In genomic region chr12:32181498-32182175, GRCh38 we compare ENCODE assay signal across 17 cellular contexts.
DNase-seq lines count a peak whose midpoint lies in the region; ATAC-seq and TF ChIP-seq lines count a peak whose summit lies in the region.
"Had no signal": no experiment of that assay in that cellular context is flagged by ENCODE, and none has a peak within 500 bp of the region (broad histone marks: within the 10 kb centered on the region; RNA-seq: fewer than 3 reads in every experiment).

No MANE protein-coding gene starts in this region.

- H3F3A ChIP-seq in PC-9 (ENCODE audit: insufficient read depth, low read depth): peaks cover 3% of the 10 kb centered on the region; the same call in 1 of the 2 replicates

- POLR2A ChIA-PET in CD8-positive, alpha-beta T cell (lab: Charles Lee): no interaction called here
- POLR2A ChIA-PET in PC-9 (lab: Charles Lee; ENCODE audit: unreplicated experiment): interaction anchor here (0.5 kb wide), 1 partner anchor 43 kb away, joined by 3 read pairs; no protein-coding TSS in a partner anchor
- POLR2A ChIA-PET in CD8-positive, alpha-beta memory T cell (lab: Charles Lee): no interaction called here

- DNase-seq in BE2C: peak; percentile 39
- DNase-seq in H9: no peak
- peak; percentile 93 for DNase-seq in NCI-H69 (lab: John Stamatoyannopoulos, UW)
- DNase-seq in fibroblast of villous mesenchyme (ENCODE audit: low read depth): peak; percentile 85
- DNase-seq in D341Med (ENCODE audit: low spot score): no peak
- DNase-seq in CD8-positive, alpha-beta T cell: no peak
- no peak for DNase-seq in PC-9
- DNase-seq in CD8-positive, alpha-beta memory T cell: no peak
- DNase-seq: activated CD4-positive, alpha-beta memory T cell treated with anti-CD3 and anti-CD28 coated beads, Interleukin-2, amount 10 ng/mL, durations not matched to agents 7 days and 5 days; activated T-cell treated with anti-CD3 and anti-CD28 coated beads, Interleukin-2, amount 50 U/mL, for 72 hours; brain microvascular endothelial cell; dermis blood vessel endothelial cell; NCI-H774; ovary; stimulated activated CD4-positive, alpha-beta T cell treated with anti-CD3 and anti-CD28 coated beads, Interleukin-2, amount 100 ng/mL, for 48 hours had no signal

- no peaks in the 10 kb centered on the region for H3K9me3 Mint-ChIP-seq in H9
- H3K9me3 Mint-ChIP-seq in CD8-positive, alpha-beta T cell: no peaks in the 10 kb centered on the region
- H3K9me3 Mint-ChIP-seq in CD8-positive, alpha-beta memory T cell: no peaks in the 10 kb centered on the region
- H3K9me3 Mint-ChIP-seq: activated CD4-positive, alpha-beta memory T cell treated with anti-CD3 and anti-CD28 coated beads, Interleukin-2, amount 10 ng/mL, durations not matched to agents 7 days and 5 days; activated T-cell treated with anti-CD3 and anti-CD28 coated beads, Interleukin-2, amount 50 U/mL, for 72 hours had no signal

- H3K14ac ChIP-seq in H9 (ENCODE audit: insufficient read depth, low read length): no peak overlapping the region

- H3K36me3 ChIP-seq in BE2C (peaks cover 2% of the 10 kb centered on the region; the same call in 1 of the 2 replicates), PC-9 (ENCODE audit: low read depth) (no peaks in the 10 kb centered on the region)
- H3K36me3 ChIP-seq in CD8-positive, alpha-beta T cell (ENCODE audit: insufficient read depth, low read length): no peaks in the 10 kb centered on the region
- H3K36me3 ChIP-seq in CD8-positive, alpha-beta memory T cell (ENCODE audit: insufficient read depth, low read length): no peaks in the 10 kb centered on the region
- H3K36me3 ChIP-seq: brain microvascular endothelial cell, ovary had no signal

- H2AFZ ChIP-seq in H9 (ENCODE audit: low read length) (no peak overlapping the region), PC-9 (no peak overlapping the region)

- no peaks in the 10 kb centered on the region for H3K27me3 ChIP-seq in BE2C
- H3K27me3 ChIP-seq in H9 (ENCODE audit: insufficient read depth, low read length): no peaks in the 10 kb centered on the region
- no peaks in the 10 kb centered on the region for H3K27me3 ChIP-seq in CD8-positive, alpha-beta T cell (ENCODE audit: insufficient read depth, low read length)
- H3K27me3 ChIP-seq in PC-9 (ENCODE audit: insufficient read depth, low read depth): no peaks in the 10 kb centered on the region
- H3K27me3 ChIP-seq in CD8-positive, alpha-beta memory T cell (ENCODE audit: insufficient read depth, low read length, poor library complexity, severe bottlenecking): no peaks in the 10 kb centered on the region
- H3K27me3 ChIP-seq: brain microvascular endothelial cell, ovary had no signal

- H3K4me3 Mint-ChIP-seq in H9: no peak overlapping the region
- H3K4me3 Mint-ChIP-seq in CD8-positive, alpha-beta T cell: no peak overlapping the region
- H3K4me3 Mint-ChIP-seq in CD8-positive, alpha-beta memory T cell: no peak overlapping the region
- H3K4me3 Mint-ChIP-seq: activated CD4-positive, alpha-beta memory T cell treated with anti-CD3 and anti-CD28 coated beads, Interleukin-2, amount 10 ng/mL, durations not matched to agents 7 days and 5 days; activated naive CD8-positive, alpha-beta T cell; activated T-cell treated with anti-CD3 and anti-CD28 coated beads, Interleukin-2, amount 50 U/mL, for 72 hours had no signal

- H3K23me2 ChIP-seq in H9 (ENCODE audit: insufficient read length, low read depth, low read length, poor library complexity, severe bottlenecking): no peaks in the 10 kb centered on the region

- H2BK120ac ChIP-seq in H9 (ENCODE audit: low read depth, low read length, poor library complexity, severe bottlenecking): no peak overlapping the region

- H3K9me3 ChIP-seq in BE2C (no peaks in the 10 kb centered on the region), H9 (ENCODE audit: control insufficient read depth, low read depth, low read length) (no peaks in the 10 kb centered on the region), PC-9 (ENCODE audit: insufficient read depth, low read depth) (no peaks in the 10 kb centered on the region)
- H3K9me3 ChIP-seq in CD8-positive, alpha-beta T cell (ENCODE audit: low read length): no peaks in the 10 kb centered on the region
- H3K9me3 ChIP-seq in CD8-positive, alpha-beta memory T cell (ENCODE audit: low read length): no peaks in the 10 kb centered on the region
- H3K9me3 ChIP-seq: HAP-1, ovary had no signal

- no peak overlapping the region for H3K56ac ChIP-seq in H9 (ENCODE audit: insufficient read length, low read depth, low read length)

- no peak overlapping the region for H2AK5ac ChIP-seq in H9 (ENCODE audit: insufficient read length, low read length)

- H2BK12ac ChIP-seq in H9 (ENCODE audit: insufficient read length, low read depth, low read length): peak overlapping the region; percentile 82

- no CpG with 5 or more reads among the region's 1 CpG for WGBS in H9 (ENCODE audit: extremely low coverage, insufficient read length, low lambda C conversion rate)

- intact Hi-C loops in CD8-positive, alpha-beta T cell (cut with DNase I, micrococcal nuclease): no loop called here
- intact Hi-C loops in PC-9 (cut with micrococcal nuclease; ENCODE audit: unreplicated experiment): no loop called here

- H3K23ac ChIP-seq in H9 (ENCODE audit: insufficient read length, low read depth, low read length): no peak overlapping the region

- H3K18ac ChIP-seq in H9 (ENCODE audit: insufficient read length, low read depth, low read length): no peak overlapping the region

- no peaks in the 10 kb centered on the region for H3K9me2 ChIP-seq in PC-9 (ENCODE audit: insufficient read depth)

- H4K20me1 ChIP-seq in H9 (ENCODE audit: control insufficient read depth, insufficient read depth, insufficient read length) (no peaks in the 10 kb centered on the region), PC-9 (ENCODE audit: insufficient read depth) (no peaks in the 10 kb centered on the region)

- H3K4me1 ChIP-seq in BE2C (peaks cover 12% of the 10 kb centered on the region), H9 (ENCODE audit: insufficient read depth, low read length) (0 out of 2 replicates have a peak, but pooled peaks cover 4% of the 10 kb centered on the region), PC-9 (replicated peaks; ENCODE audit: insufficient read depth) (no peaks in the 10 kb centered on the region)
- H3K4me1 ChIP-seq in CD8-positive, alpha-beta T cell (ENCODE audit: insufficient read depth, low read length): no peaks in the 10 kb centered on the region
- no peaks in the 10 kb centered on the region for H3K4me1 ChIP-seq in CD8-positive, alpha-beta memory T cell (ENCODE audit: insufficient read depth, low read length)

- peaks cover 27 to 33% of the 10 kb centered on the region in 2 experiments for H3K4me1 Mint-ChIP-seq in H9
- H3K4me1 Mint-ChIP-seq in CD8-positive, alpha-beta T cell (ENCODE audit: low read depth): no peaks in the 10 kb centered on the region
- H3K4me1 Mint-ChIP-seq in CD8-positive, alpha-beta memory T cell: no peaks in the 10 kb centered on the region
- H3K4me1 Mint-ChIP-seq: activated CD4-positive, alpha-beta memory T cell treated with anti-CD3 and anti-CD28 coated beads, Interleukin-2, amount 10 ng/mL, durations not matched to agents 7 days and 5 days had no signal

- no peak overlapping the region for H3K4me2 ChIP-seq in H9 (ENCODE audit: insufficient read depth, insufficient read length, low read length)
- no peak overlapping the region for H3K4me2 ChIP-seq in PC-9

- H3K79me2 ChIP-seq in H9 (ENCODE audit: insufficient read depth, low read length) (no peaks in the 10 kb centered on the region), PC-9 (ENCODE audit: low read depth) (no peaks in the 10 kb centered on the region)

- H3K9ac ChIP-seq in H9 (ENCODE audit: extremely low read depth, insufficient read length, low read length): no peak overlapping the region

- no peak overlapping the region for H4K5ac ChIP-seq in H9 (ENCODE audit: insufficient read length, low read depth, low read length)

- H3K4ac ChIP-seq in H9 (ENCODE audit: low read depth, low read length): no peak overlapping the region

- H3T11ph ChIP-seq in H9 (ENCODE audit: low read length): no peak overlapping the region

- H3K79me1 ChIP-seq in H9 (ENCODE audit: insufficient read depth, low read depth, low read length, poor library complexity, severe bottlenecking): no peaks in the 10 kb centered on the region

- H2BK15ac ChIP-seq in H9 (ENCODE audit: low read depth, low read length): no peak overlapping the region

- H4K8ac ChIP-seq in H9 (replicated peaks; ENCODE audit: insufficient read length, low read depth, low read length): no peak overlapping the region

- no peak overlapping the region for H3K27ac ChIP-seq in H9 (ENCODE audit: insufficient read length, low read depth, low read length)
- no peak overlapping the region for H3K27ac ChIP-seq in CD8-positive, alpha-beta T cell (ENCODE audit: low read depth, low read length)
- no peak overlapping the region for H3K27ac ChIP-seq in PC-9
- H3K27ac ChIP-seq in CD8-positive, alpha-beta memory T cell (ENCODE audit: low read depth, low read length): no peak overlapping the region
- H3K27ac ChIP-seq: brain microvascular endothelial cell, ovary had no signal

- BruUV-seq in PC-9 (replicated peaks; lab: Mats Ljungman, UMichigan): no TSS peak

- no peak overlapping the region for H2BK20ac ChIP-seq in H9 (ENCODE audit: low read depth, low read length, poor library complexity, severe bottlenecking)

- 0 out of 7 replicates have a peak overlapping the region, but pooled peaks of 1 of the 3 experiments have one; percentile 24 for H3K27ac Mint-ChIP-seq in H9
- no peak overlapping the region for H3K27ac Mint-ChIP-seq in CD8-positive, alpha-beta T cell
- no peak overlapping the region for H3K27ac Mint-ChIP-seq in CD8-positive, alpha-beta memory T cell
- H3K27ac Mint-ChIP-seq: activated CD4-positive, alpha-beta memory T cell treated with anti-CD3 and anti-CD28 coated beads, Interleukin-2, amount 10 ng/mL, durations not matched to agents 7 days and 5 days; activated naive CD8-positive, alpha-beta T cell; activated T-cell treated with anti-CD3 and anti-CD28 coated beads, Interleukin-2, amount 50 U/mL, for 72 hours had no signal

- H4K91ac ChIP-seq in H9 (ENCODE audit: insufficient read length, low read depth, low read length): no peak overlapping the region

- H2BK5ac ChIP-seq in H9 (ENCODE audit: insufficient read length, low read length): no peak overlapping the region

- H3K4me3 ChIP-seq in BE2C (ENCODE audit: low read depth, low read length) (no peak overlapping the region), fibroblast of villous mesenchyme (ENCODE audit: low read depth, low read length) (no peak overlapping the region), PC-9 (no peak overlapping the region)
- H3K4me3 ChIP-seq in CD8-positive, alpha-beta T cell (ENCODE audit: low read depth, low read length): no peak overlapping the region
- no peak overlapping the region for H3K4me3 ChIP-seq in CD8-positive, alpha-beta memory T cell (ENCODE audit: low read length)
- H3K4me3 ChIP-seq: HAP-1, ovary had no signal

- CTCF ChIA-PET in CD8-positive, alpha-beta T cell (lab: Charles Lee): interaction anchor here (0.6 kb wide), 1 partner anchor 552 kb away, joined by 3 read pairs; no protein-coding TSS in a partner anchor
- CTCF ChIA-PET in PC-9 (lab: Charles Lee): no interaction called here
- CTCF ChIA-PET in CD8-positive, alpha-beta memory T cell (lab: Charles Lee): no interaction called here

- peaks cover 2 to 43% (median 11%) of the 10 kb centered on the region in 3 experiments; a peak in 6 of 7 replicates for H3K36me3 Mint-ChIP-seq in H9 (ENCODE audit: insufficient read depth in 1 of 3, low read depth in 3 of 3)
- H3K36me3 Mint-ChIP-seq in CD8-positive, alpha-beta T cell: peaks cover 4% of the 10 kb centered on the region
- H3K36me3 Mint-ChIP-seq in CD8-positive, alpha-beta memory T cell: peaks cover 0 to 6% (median 1%) of the 10 kb centered on the region in 3 donors

- TF ChIP-seq CTCF in BE2C (IDR thresholded peaks at IDR 0.05; ENCODE audit: low read depth, low read length) (no peak), H9 (conservative IDR thresholded peaks at IDR 0.05) (no peak), fibroblast of villous mesenchyme (IDR thresholded peaks at IDR 0.05; ENCODE audit: insufficient read depth, low read depth, low read length) (no peak), PC-9 (conservative IDR thresholded peaks at IDR 0.05) (no peak)
- no peak for TF ChIP-seq CTCF in CD8-positive, alpha-beta T cell (IDR thresholded peaks at IDR 0.05)

- no peak for ATAC-seq in CD8-positive, alpha-beta T cell
- ATAC-seq: activated T-cell treated with anti-CD3 and anti-CD28 coated beads, Interleukin-2, amount 50 U/mL, for 72 hours had no signal

- H3K27me3 Mint-ChIP-seq in H9 (ENCODE audit: low read depth): no peaks in the 10 kb centered on the region
- no peaks in the 10 kb centered on the region for H3K27me3 Mint-ChIP-seq in CD8-positive, alpha-beta T cell (ENCODE audit: low read depth)
- H3K27me3 Mint-ChIP-seq in CD8-positive, alpha-beta memory T cell: peaks cover 0 to 1% of the 10 kb centered on the region in 2 donors
- H3K27me3 Mint-ChIP-seq: activated CD4-positive, alpha-beta memory T cell treated with anti-CD3 and anti-CD28 coated beads, Interleukin-2, amount 10 ng/mL, durations not matched to agents 7 days and 5 days; activated naive CD8-positive, alpha-beta T cell had no signal

Comparison
In these comparisons a context has a peak if more than half of its experiments do, and no peak if none do; other contexts are left out.
1. DNase-seq: peak in BE2C (single experiment), NCI-H69 (single experiment) and fibroblast of villous mesenchyme (single experiment); none in H9 (single experiment), D341Med (single experiment), CD8-positive, alpha-beta T cell (0 of 7), PC-9 (0 of 2) and CD8-positive, alpha-beta memory T cell (0 of 5).